Comparison of ENCODE assay signal across 9 cellular contexts in genomic region chr12:29996993-29997392, GRCh38.
"Had no signal": no experiment of that assay in that cellular context is flagged by ENCODE, and none has a peak within 500 bp of the region (broad histone marks: within the 10 kb centered on the region; RNA-seq: fewer than 3 reads in every experiment).

No MANE protein-coding gene starts in this region.

- H3K4me2 ChIP-seq: KMS-11 had no signal

- H3K27ac Mint-ChIP-seq: IgD-negative memory B cell had no signal

- H3K27me3 Mint-ChIP-seq: IgD-negative memory B cell had no signal

- H3K36me3 Mint-ChIP-seq: IgD-negative memory B cell had no signal

- FAIRE-seq: HepG2, HTR-8/SVneo, K562 had no signal

- DNase-seq: IMR-90, KBM-7, KG1 had no signal

- H3K27ac ChIP-seq: HL-60, KMS-11 had no signal

- H3K4me3 ChIP-seq: K562 had no signal

- H3K4me1 Mint-ChIP-seq: IgD-negative memory B cell had no signal

- H3K4me3 Mint-ChIP-seq: IgD-negative memory B cell had no signal

- ATAC-seq: HepG2, K562 had no signal

- H3K9ac ChIP-seq: KMS-11 had no signal
